ENCODE assay signal across 13 cellular contexts in genomic region chr4:6395466-6396228, GRCh38.
"Had no signal": no experiment of that assay in that cellular context is flagged by ENCODE, and none has a peak within 500 bp of the region (broad histone marks: within the 10 kb centered on the region; RNA-seq: fewer than 3 reads in every experiment).

No MANE protein-coding gene starts in this region.

- H3K27ac Mint-ChIP-seq: activated CD4-positive, alpha-beta memory T cell treated with anti-CD3 and anti-CD28 coated beads, Interleukin-2, amount 10 ng/mL, durations not matched to agents 7 days and 5 days; natural killer cell; stimulated activated naive B cell treated with anti-CD40 and anti-IgM and Interleukin-4, amounts not matched to agents 10 μg/mL and 1 μg/mL and 100 μg/mL, for 72 hours had no signal

- H3K9me3 Mint-ChIP-seq: activated CD4-positive, alpha-beta memory T cell treated with anti-CD3 and anti-CD28 coated beads, Interleukin-2, amount 10 ng/mL, durations not matched to agents 7 days and 5 days; activated T-cell treated with anti-CD3 and anti-CD28 coated beads, Interleukin-2, amount 50 U/mL, for 4 hours; natural killer cell; stimulated activated naive B cell treated with anti-CD40 and anti-IgM and Interleukin-4, amounts not matched to agents 10 μg/mL and 1 μg/mL and 100 μg/mL, for 72 hours; WTC11 had no signal

- ATAC-seq: activated T-cell treated with anti-CD3 and anti-CD28 coated beads, Interleukin-2, amount 50 U/mL, for 4 hours; gastroesophageal sphincter; natural killer cell; stimulated activated naive B cell treated with anti-CD40 and anti-IgM and Interleukin-4, amounts not matched to agents 10 μg/mL and 1 μg/mL and 100 μg/mL, for 72 hours; WTC11 had no signal

- H3K4me1 Mint-ChIP-seq: natural killer cell had no signal

- DNase-seq: activated CD4-positive, alpha-beta memory T cell treated with anti-CD3 and anti-CD28 coated beads, Interleukin-2, amount 10 ng/mL, durations not matched to agents 7 days and 5 days; activated CD4-positive, alpha-beta T cell treated with anti-CD3 and anti-CD28 coated beads for 4 hours; activated effector memory CD4-positive, alpha-beta T cell treated with Interleukin-2 at 50 U/mL for 16 hours; activated naive CD4-positive, alpha-beta T cell treated with anti-CD3 and anti-CD28 coated beads, Interleukin-2, amount 50 U/mL, for 16 hours; activated T-cell treated with anti-CD3 and anti-CD28 coated beads, Interleukin-2, amount 50 U/mL, for 4 hours; dorsolateral prefrontal cortex; erythroblast; natural killer cell; stimulated activated CD4-positive, alpha-beta T cell treated with anti-CD3 and anti-CD28 coated beads, Interleukin-2, amount 100 ng/mL, for 48 hours; stimulated activated naive B cell treated with anti-CD40 and anti-IgM and Interleukin-4, amounts not matched to agents 10 μg/mL and 1 μg/mL and 100 μg/mL, for 72 hours; tibial artery had no signal

- H3K36me3 Mint-ChIP-seq: natural killer cell; stimulated activated naive B cell treated with anti-CD40 and anti-IgM and Interleukin-4, amounts not matched to agents 10 μg/mL and 1 μg/mL and 100 μg/mL, for 72 hours; WTC11 had no signal

- H3K4me3 Mint-ChIP-seq: activated CD4-positive, alpha-beta memory T cell treated with anti-CD3 and anti-CD28 coated beads, Interleukin-2, amount 10 ng/mL, durations not matched to agents 7 days and 5 days; activated T-cell treated with anti-CD3 and anti-CD28 coated beads, Interleukin-2, amount 50 U/mL, for 4 hours; natural killer cell; stimulated activated naive B cell treated with anti-CD40 and anti-IgM and Interleukin-4, amounts not matched to agents 10 μg/mL and 1 μg/mL and 100 μg/mL, for 72 hours; WTC11 had no signal
